19 cellular contexts compared by ENCODE assay signal in the genomic region with DNA sequence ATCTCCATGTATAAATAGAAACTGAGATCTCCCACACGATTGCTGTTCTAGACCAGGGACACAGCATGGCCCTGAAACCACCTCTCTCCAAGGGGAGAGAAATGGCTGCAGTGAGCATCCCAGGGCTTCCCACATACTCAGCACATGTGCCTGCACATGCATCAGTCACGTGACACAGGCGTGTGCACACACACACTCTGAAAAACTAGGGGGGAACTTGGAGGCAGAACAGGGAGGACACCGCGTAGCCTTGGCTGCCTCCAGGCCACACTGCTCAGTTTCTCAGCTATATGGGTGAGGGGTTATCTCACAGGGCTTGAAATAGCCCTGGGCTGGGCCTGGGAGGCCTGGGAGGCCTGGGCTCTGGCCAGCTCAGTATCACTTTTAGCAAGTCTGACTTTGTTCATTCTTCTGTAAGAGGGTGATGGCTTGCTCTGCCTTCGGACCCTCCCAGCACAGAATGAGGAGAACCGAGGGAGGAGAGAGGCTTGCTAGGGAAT.
DNase-seq lines count a peak whose midpoint lies in the region; ATAC-seq and TF ChIP-seq lines count a peak whose summit lies in the region.
"Had no signal": no experiment of that assay in that cellular context is flagged by ENCODE, and none has a peak within 500 bp of the region (broad histone marks: within the 10 kb centered on the region; RNA-seq: fewer than 3 reads in every experiment).

No MANE protein-coding gene starts in this region.

- no peak overlapping the region for H3K27ac ChIP-seq in CD4-positive, alpha-beta memory T cell (ENCODE audit: low read depth, low read length)
- H3K27ac ChIP-seq: skin epidermis had no signal

- H3K27me3 ChIP-seq in CD4-positive, alpha-beta memory T cell (ENCODE audit: insufficient read depth, low read length), result no peaks in the 10 kb centered on the region

- DNase-seq in SHP77 treated with DMSO at 0.1 percent for 48 hours (lab: John Stamatoyannopoulos, UW), result peak; percentile 55
- DNase-seq in fibroblast of the aortic adventitia (ENCODE audit: low read depth), result peak; percentile 58
- DNase-seq in left lobe of liver (ENCODE audit: low spot score), result no peak
- DNase-seq in retina, result peak; percentile 42
- no peak for DNase-seq in NCI-H1105 treated with DMSO at 0.1 percent for 48 hours (lab: John Stamatoyannopoulos, UW)
- DNase-seq in activated T-cell treated with anti-CD3 and anti-CD28 coated beads, Interleukin-2, amount 50 U/mL, for 4 hours, result no peak
- DNase-seq in activated CD8-positive, alpha-beta memory T cell treated with anti-CD3 and anti-CD28 coated beads, Interleukin-2, amount 50 U/mL, for 4 hours, result no peak
- DNase-seq in CD4-positive, alpha-beta memory T cell, result no peak
- DNase-seq: central memory CD4-positive, alpha-beta T cell; effector CD8-positive, alpha-beta T cell; HCEC 1CT; KBM-7; MV-4-11; NCI-H2029 treated with DMSO at 0.1 percent for 48 hours; NCI-H524; occipital lobe; stimulated activated CD4-positive, alpha-beta T cell treated with anti-CD3 and anti-CD28 coated beads, Interleukin-4, amount 100 ng/mL, for 1 hour; T-helper 2 cell had no signal

- H3K9me3 Mint-ChIP-seq in activated T-cell treated with anti-CD3 and anti-CD28 coated beads, Interleukin-2, amount 50 U/mL, for 4 hours, result no peaks in the 10 kb centered on the region
- H3K9me3 Mint-ChIP-seq in CD4-positive, alpha-beta memory T cell, result no peaks in the 10 kb centered on the region

- H3K4me1 Mint-ChIP-seq in activated T-cell treated with anti-CD3 and anti-CD28 coated beads, Interleukin-2, amount 50 U/mL, for 4 hours (ENCODE audit: low read depth), result no peaks in the 10 kb centered on the region
- no peaks in the 10 kb centered on the region for H3K4me1 Mint-ChIP-seq in CD4-positive, alpha-beta memory T cell

- H3K4me1 ChIP-seq in CD4-positive, alpha-beta memory T cell (ENCODE audit: insufficient read depth, low read length), result no peaks in the 10 kb centered on the region

- H3K36me3 ChIP-seq in CD4-positive, alpha-beta memory T cell (ENCODE audit: insufficient read depth, low read length), result no peaks in the 10 kb centered on the region

- no peaks in the 10 kb centered on the region for H3K27me3 Mint-ChIP-seq in activated T-cell treated with anti-CD3 and anti-CD28 coated beads, Interleukin-2, amount 50 U/mL, for 4 hours (ENCODE audit: low read depth)
- no peaks in the 10 kb centered on the region for H3K27me3 Mint-ChIP-seq in CD4-positive, alpha-beta memory T cell

- POLR2A ChIA-PET in CD4-positive, alpha-beta memory T cell (lab: Charles Lee; ENCODE audit: partially characterized antibody), result no interaction called here

- H3K4me3 Mint-ChIP-seq in activated T-cell treated with anti-CD3 and anti-CD28 coated beads, Interleukin-2, amount 50 U/mL, for 4 hours, result no peak overlapping the region
- no peak overlapping the region for H3K4me3 Mint-ChIP-seq in CD4-positive, alpha-beta memory T cell

- CTCF ChIA-PET in CD4-positive, alpha-beta memory T cell (lab: Charles Lee; ENCODE audit: partially characterized antibody), result interaction anchor here (1.4 kb wide), 3 partner anchors 7 to 193 kb away, joined by 3 to 5 read pairs (median 5); no protein-coding TSS in a partner anchor

- no peak for TF ChIP-seq CTCF in fibroblast of the aortic adventitia (IDR thresholded peaks at IDR 0.05; ENCODE audit: insufficient read depth, low read length)

- no peak overlapping the region for H3K4me3 ChIP-seq in fibroblast of the aortic adventitia (ENCODE audit: low read depth, low read length)
- H3K4me3 ChIP-seq in CD4-positive, alpha-beta memory T cell (ENCODE audit: low read length in 2 of 2), result no peak overlapping the region
- H3K4me3 ChIP-seq: skin epidermis had no signal

- peak; percentile 36 for ATAC-seq in left lobe of liver
- no peak for ATAC-seq in activated T-cell treated with anti-CD3 and anti-CD28 coated beads, Interleukin-2, amount 50 U/mL, for 4 hours

- no peaks in the 10 kb centered on the region for H3K36me3 Mint-ChIP-seq in activated T-cell treated with anti-CD3 and anti-CD28 coated beads, Interleukin-2, amount 50 U/mL, for 4 hours (ENCODE audit: insufficient read depth)
- H3K36me3 Mint-ChIP-seq in CD4-positive, alpha-beta memory T cell, result peaks cover 0 to 3% of the 10 kb centered on the region in 2 donors

- no peaks in the 10 kb centered on the region for H3K9me3 ChIP-seq in CD4-positive, alpha-beta memory T cell (ENCODE audit: control insufficient read depth in 1 of 2, low read length in 2 of 2)

- intact Hi-C loops in CD4-positive, alpha-beta memory T cell (cut with micrococcal nuclease), result no loop called here

- peak overlapping the region in 1 of 7 donors; percentile 20 for H3K27ac Mint-ChIP-seq in CD4-positive, alpha-beta memory T cell

Comparison
In these comparisons a context has a peak if more than half of its experiments do, and no peak if none do; other contexts are left out.
1. DNase-seq: peak in SHP77 treated with DMSO at 0.1 percent for 48 hours (single experiment), fibroblast of the aortic adventitia (single experiment) and retina (single experiment); none in left lobe of liver (single experiment), NCI-H1105 treated with DMSO at 0.1 percent for 48 hours (single experiment), activated T-cell treated with anti-CD3 and anti-CD28 coated beads, Interleukin-2, amount 50 U/mL, for 4 hours (single experiment), activated CD8-positive, alpha-beta memory T cell treated with anti-CD3 and anti-CD28 coated beads, Interleukin-2, amount 50 U/mL, for 4 hours (single experiment) and CD4-positive, alpha-beta memory T cell (0 of 5).